ENCODE assay signal across 4 cellular contexts in the genomic region with DNA sequence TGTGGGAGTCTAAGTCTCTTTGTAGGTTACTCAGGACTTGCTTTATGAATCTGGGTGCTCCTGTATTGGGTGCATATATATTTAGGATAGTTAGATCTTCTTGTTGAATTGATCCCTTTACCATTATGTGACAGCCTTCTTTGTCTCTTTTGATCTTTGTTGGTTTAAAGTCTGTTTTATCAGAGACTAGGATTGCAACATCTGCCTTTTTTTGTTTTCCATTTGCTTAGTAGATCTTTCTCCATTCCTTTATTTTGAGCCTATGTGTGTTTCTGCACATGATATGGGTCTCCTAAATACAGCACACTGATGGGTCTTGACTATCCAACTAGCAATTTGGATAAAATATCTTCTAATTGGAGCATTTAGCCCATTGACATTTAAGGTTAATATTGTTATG. TPM values are rescaled to one million over a fixed set of nuclear protein-coding genes. Genes with fewer than 3 reads are reported as not detected.
"Had no signal": no experiment of that assay in that cellular context is flagged by ENCODE, and none has a peak within 500 bp of the region (broad histone marks: within the 10 kb centered on the region; RNA-seq: fewer than 3 reads in every experiment).

No MANE protein-coding gene starts in this region.

RNA-seq across cellular contexts. Expression of a gene that starts 44.0 kb away (rescaled TPM):
- total RNA-seq: HT1080, IMR-90 had no signal
- polyA plus RNA-seq: IgD-negative memory B cell, IMR-90, K562 had no signal
